In genomic region chr5:99177796-99178195, GRCh38 we compare ENCODE assay signal across 29 cellular contexts.
"Had no signal": no experiment of that assay in that cellular context is flagged by ENCODE, and none has a peak within 500 bp of the region (broad histone marks: within the 10 kb centered on the region; RNA-seq: fewer than 3 reads in every experiment).

No MANE protein-coding gene starts in this region.

- ATAC-seq: stimulated activated effector memory CD8-positive, alpha-beta T cell treated with anti-CD3 and anti-CD28 coated beads, Interleukin-12 subunit alpha, Interleukin-12 subunit beta, amount 100 ng/mL, for 72 hours; stimulated activated memory B cell treated with anti-CD40 and anti-IgM and Interleukin-4, amounts not matched to agents 10 μg/mL and 1 μg/mL and 100 μg/mL, for 72 hours; stimulated activated naive B cell treated with anti-CD40 and anti-IgM and Interleukin-4, amounts not matched to agents 10 μg/mL and 1 μg/mL and 100 μg/mL, for 72 hours; stimulated activated naive CD8-positive, alpha-beta T cell treated with anti-CD3 and anti-CD28 coated beads, Interleukin-15, amount 100 ng/mL, for 72 hours; stimulated activated naive CD8-positive, alpha-beta T cell treated with anti-CD3 and anti-CD28 coated beads, Interleukin-15, Interleukin-2, amounts not matched to agents 100 U/mL and 50 U/mL, for 24 hours; upper lobe of right lung had no signal

- DNase-seq: stimulated activated CD4-positive, alpha-beta T cell treated with anti-CD3 and anti-CD28 coated beads, Interleukin-2, amount 100 ng/mL, for 48 hours; stimulated activated CD4-positive, alpha-beta T cell treated with anti-CD3 and anti-CD28 coated beads, Interleukin-4, amount 100 ng/mL, for 1 hour; stimulated activated CD4-positive, alpha-beta T cell treated with anti-CD3 and anti-CD28 coated beads, Interleukin-4, amount 100 ng/mL, for 24 hours; stimulated activated CD4-positive, alpha-beta T cell treated with anti-CD3 and anti-CD28 coated beads, Interleukin-4, amount 100 ng/mL, for 4 hours; stimulated activated CD8-positive, alpha-beta memory T cell treated with anti-CD3 and anti-CD28 coated beads, Interleukin-4, amount 100 ng/mL, for 48 hours; stimulated activated naive B cell treated with anti-CD40 and anti-IgM and Interleukin-4, amounts not matched to agents 10 μg/mL and 1 μg/mL and 100 μg/mL, for 72 hours; stimulated activated naive CD4-positive, alpha-beta T cell; stimulated activated naive CD4-positive, alpha-beta T cell treated with Interleukin-2 at 50 U/mL for 16 hours; stimulated activated naive CD8-positive, alpha-beta T cell treated with anti-CD3 and anti-CD28 coated beads, Interleukin-15, amount 100 ng/mL, for 72 hours; stimulated activated naive CD8-positive, alpha-beta T cell treated with anti-CD3 and anti-CD28 coated beads, Interleukin-15, Interleukin-2, amounts not matched to agents 100 U/mL and 50 U/mL, for 24 hours; stomach; substantia nigra; testis; thyroid gland; tibial artery; transverse colon; trophoblast cell; upper lobe of left lung; upper lobe of right lung; uterus had no signal

- H3K4me3 Mint-ChIP-seq: stimulated activated effector memory CD8-positive, alpha-beta T cell treated with anti-CD3 and anti-CD28 coated beads, Interleukin-12 subunit alpha, Interleukin-12 subunit beta, amount 100 ng/mL, for 72 hours; stimulated activated memory B cell treated with anti-CD40 and anti-IgM and Interleukin-4, amounts not matched to agents 10 μg/mL and 1 μg/mL and 100 μg/mL, for 72 hours; stimulated activated naive B cell treated with anti-CD40 and anti-IgM and Interleukin-4, amounts not matched to agents 10 μg/mL and 1 μg/mL and 100 μg/mL, for 72 hours; stimulated activated naive CD8-positive, alpha-beta T cell treated with anti-CD3 and anti-CD28 coated beads, Interleukin-15, amount 100 ng/mL, for 72 hours; stimulated activated naive CD8-positive, alpha-beta T cell treated with anti-CD3 and anti-CD28 coated beads, Interleukin-15, Interleukin-2, amounts not matched to agents 100 ng/mL and 50 ng/mL, for 24 hours; type B pancreatic cell had no signal

- H3K27ac ChIP-seq: stomach, suprapubic skin, testis, thoracic aorta, thyroid gland, tibial artery, tibial nerve, transverse colon, upper lobe of left lung, upper lobe of right lung, uterus, vagina had no signal

- H3K9me3 ChIP-seq: stomach, suprapubic skin, testis, thoracic aorta, thyroid gland, tibial artery, tibial nerve, transverse colon, upper lobe of left lung, upper lobe of right lung, uterus, vagina had no signal

- H3K36me3 Mint-ChIP-seq: stimulated activated effector memory CD8-positive, alpha-beta T cell treated with anti-CD3 and anti-CD28 coated beads, Interleukin-12 subunit alpha, Interleukin-12 subunit beta, amount 100 ng/mL, for 72 hours; stimulated activated memory B cell treated with anti-CD40 and anti-IgM and Interleukin-4, amounts not matched to agents 10 μg/mL and 1 μg/mL and 100 μg/mL, for 72 hours; stimulated activated naive B cell treated with anti-CD40 and anti-IgM and Interleukin-4, amounts not matched to agents 10 μg/mL and 1 μg/mL and 100 μg/mL, for 72 hours; type B pancreatic cell had no signal

- H3K9me3 Mint-ChIP-seq: stimulated activated memory B cell treated with anti-CD40 and anti-IgM and Interleukin-4, amounts not matched to agents 10 μg/mL and 1 μg/mL and 100 μg/mL, for 72 hours; stimulated activated naive B cell treated with anti-CD40 and anti-IgM and Interleukin-4, amounts not matched to agents 10 μg/mL and 1 μg/mL and 100 μg/mL, for 72 hours; stimulated activated naive CD8-positive, alpha-beta T cell treated with anti-CD3 and anti-CD28 coated beads, Interleukin-15, amount 100 ng/mL, for 72 hours; stimulated activated naive CD8-positive, alpha-beta T cell treated with anti-CD3 and anti-CD28 coated beads, Interleukin-15, Interleukin-2, amounts not matched to agents 100 ng/mL and 50 ng/mL, for 24 hours had no signal

- H3K36me3 ChIP-seq: stomach, suprapubic skin, thoracic aorta, thyroid gland, tibial artery, tibial nerve, transverse colon, upper lobe of left lung, upper lobe of right lung, uterus, vagina had no signal

- H3K27ac Mint-ChIP-seq: stimulated activated effector memory CD8-positive, alpha-beta T cell treated with anti-CD3 and anti-CD28 coated beads, Interleukin-12 subunit alpha, Interleukin-12 subunit beta, amount 100 ng/mL, for 72 hours; stimulated activated memory B cell treated with anti-CD40 and anti-IgM and Interleukin-4, amounts not matched to agents 10 μg/mL and 1 μg/mL and 100 μg/mL, for 72 hours; stimulated activated naive B cell treated with anti-CD40 and anti-IgM and Interleukin-4, amounts not matched to agents 10 μg/mL and 1 μg/mL and 100 μg/mL, for 72 hours; stimulated activated naive CD8-positive, alpha-beta T cell treated with anti-CD3 and anti-CD28 coated beads, Interleukin-15, amount 100 ng/mL, for 72 hours; stimulated activated naive CD8-positive, alpha-beta T cell treated with anti-CD3 and anti-CD28 coated beads, Interleukin-15, Interleukin-2, amounts not matched to agents 100 ng/mL and 50 ng/mL, for 24 hours; type B pancreatic cell had no signal

- FAIRE-seq: urothelium cell line had no signal

- H3K4me3 ChIP-seq: stomach, suprapubic skin, testis, thoracic aorta, thyroid gland, tibial artery, tibial nerve, transverse colon, upper lobe of left lung, upper lobe of right lung, uterus, vagina had no signal

- H3K27me3 Mint-ChIP-seq: stimulated activated memory B cell treated with anti-CD40 and anti-IgM and Interleukin-4, amounts not matched to agents 10 μg/mL and 1 μg/mL and 100 μg/mL, for 72 hours; stimulated activated naive B cell treated with anti-CD40 and anti-IgM and Interleukin-4, amounts not matched to agents 10 μg/mL and 1 μg/mL and 100 μg/mL, for 72 hours; stimulated activated naive CD8-positive, alpha-beta T cell treated with anti-CD3 and anti-CD28 coated beads, Interleukin-15, amount 100 ng/mL, for 72 hours; type B pancreatic cell had no signal

- H3K4me1 ChIP-seq: stomach, suprapubic skin, testis, thyroid gland, tibial artery, tibial nerve, transverse colon, upper lobe of left lung, upper lobe of right lung, uterus, vagina had no signal

- H3K4me1 Mint-ChIP-seq: stimulated activated effector memory CD8-positive, alpha-beta T cell treated with anti-CD3 and anti-CD28 coated beads, Interleukin-12 subunit alpha, Interleukin-12 subunit beta, amount 100 ng/mL, for 72 hours; stimulated activated memory B cell treated with anti-CD40 and anti-IgM and Interleukin-4, amounts not matched to agents 10 μg/mL and 1 μg/mL and 100 μg/mL, for 72 hours; stimulated activated naive B cell treated with anti-CD40 and anti-IgM and Interleukin-4, amounts not matched to agents 10 μg/mL and 1 μg/mL and 100 μg/mL, for 72 hours; stimulated activated naive CD8-positive, alpha-beta T cell treated with anti-CD3 and anti-CD28 coated beads, Interleukin-15, amount 100 ng/mL, for 72 hours had no signal

- H3K27me3 ChIP-seq: stomach, suprapubic skin, testis, thyroid gland, tibial artery, tibial nerve, transverse colon, upper lobe of left lung, upper lobe of right lung, uterus, vagina had no signal
